8 cellular contexts compared by ENCODE assay signal in the genomic region with DNA sequence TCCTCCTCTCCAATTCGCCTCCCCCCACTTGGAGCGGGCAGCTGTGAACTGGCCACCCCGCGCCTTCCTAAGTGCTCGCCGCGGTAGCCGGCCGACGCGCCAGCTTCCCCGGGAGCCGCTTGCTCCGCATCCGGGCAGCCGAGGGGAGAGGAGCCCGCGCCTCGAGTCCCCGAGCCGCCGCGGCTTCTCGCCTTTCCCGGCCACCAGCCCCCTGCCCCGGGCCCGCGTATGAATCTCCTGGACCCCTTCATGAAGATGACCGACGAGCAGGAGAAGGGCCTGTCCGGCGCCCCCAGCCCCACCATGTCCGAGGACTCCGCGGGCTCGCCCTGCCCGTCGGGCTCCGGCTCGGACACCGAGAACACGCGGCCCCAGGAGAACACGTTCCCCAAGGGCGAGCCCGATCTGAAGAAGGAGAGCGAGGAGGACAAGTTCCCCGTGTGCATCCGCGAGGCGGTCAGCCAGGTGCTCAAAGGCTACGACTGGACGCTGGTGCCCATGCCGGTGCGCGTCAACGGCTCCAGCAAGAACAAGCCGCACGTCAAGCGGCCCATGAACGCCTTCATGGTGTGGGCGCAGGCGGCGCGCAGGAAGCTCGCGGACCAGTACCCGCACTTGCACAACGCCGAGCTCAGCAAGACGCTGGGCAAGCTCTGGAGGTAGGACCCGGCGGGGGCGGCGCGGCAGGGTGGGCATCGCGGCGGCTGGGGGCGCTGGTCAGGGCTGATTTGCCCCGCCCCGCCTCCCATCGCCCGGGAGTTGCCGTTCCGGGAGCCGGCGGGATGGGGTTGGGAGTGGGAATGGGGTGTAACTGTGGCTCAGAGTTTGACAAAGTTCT. TPM values are rescaled to one million over a fixed set of nuclear protein-coding genes. Genes with fewer than 3 reads are reported as not detected.
A peak's percentile ranks its signal among the peaks of the same experiment; 100 is the strongest.
DNase-seq lines count a peak whose midpoint lies in the region; ATAC-seq, FAIRE-seq and TF ChIP-seq lines count a peak whose summit lies in the region.

No MANE protein-coding gene starts in this region.

- H3K4me3 ChIP-seq in astrocyte of the spinal cord (ENCODE audit: low read depth, low read length) (peak overlapping the region; percentile 94), kidney (ENCODE audit: low read length in 2 of 2) (peak overlapping the region; percentile 71 to 88), subcutaneous abdominal adipose tissue (ENCODE audit: low read depth in 1 of 5, low read length in 5 of 5) (peak overlapping the region; percentile 65 to 96 (median 75))

- intact Hi-C loops in kidney (cut with DNase I): no loop called here

- no peak for FAIRE-seq in kidney (lab: Jason Lieb, UNC)

- H3K4me1 ChIP-seq in kidney (ENCODE audit: control insufficient read depth in 1 of 2, insufficient read depth in 1 of 2, low read depth in 1 of 2, low read length in 2 of 2) (peaks cover 0 to 17% of the 10 kb centered on the region in 2 donors), subcutaneous abdominal adipose tissue (ENCODE audit: control insufficient read depth in 5 of 5, insufficient read depth in 5 of 5, low read length in 5 of 5) (peaks cover 0 to 75% (median 63%) of the 10 kb centered on the region in 5 donors)

- peaks cover 22 to 53% (median 32%) of the 10 kb centered on the region in 5 donors for H3K27me3 ChIP-seq in subcutaneous abdominal adipose tissue (ENCODE audit: control insufficient read depth in 5 of 5, insufficient read depth in 4 of 5, low read length in 5 of 5)

- peak overlapping the region; percentile 63 to 67 for H3K27ac ChIP-seq in kidney (ENCODE audit: low read depth in 2 of 2, low read length in 2 of 2)
- H3K27ac ChIP-seq in subcutaneous abdominal adipose tissue (ENCODE audit: low read depth, low read length): peak overlapping the region; percentile 41

- peak; percentile 14 for ATAC-seq in GM19023 (IDR thresholded peaks at IDR 0.05; ENCODE audit: unreplicated experiment)

- DNase-seq in AG08395 (ENCODE audit: low spot score): peak; percentile 49
- peak; percentile 64 for DNase-seq in HT1080 (ENCODE audit: low read depth)
- peak; percentile 72 for DNase-seq in astrocyte of the spinal cord (ENCODE audit: low read depth, low spot score)
- DNase-seq in kidney: peak; percentile 84
- no peak for DNase-seq in DMS79 (lab: John Stamatoyannopoulos, UW)
- no peak for DNase-seq in GM19240 (ENCODE audit: insufficient read length, low spot score)

- peak overlapping the region; percentile 11 to 77 for H3K9ac ChIP-seq in kidney (ENCODE audit: low read length in 2 of 2)
- H3K9ac ChIP-seq in subcutaneous abdominal adipose tissue (ENCODE audit: low read length in 5 of 5): peak overlapping the region in 4 of 5 donors; percentile 5 to 73 (median 31)

- no peaks in the 10 kb centered on the region for H3K36me3 ChIP-seq in kidney (ENCODE audit: control insufficient read depth in 1 of 2, insufficient read depth in 2 of 2, low read length in 2 of 2)
- H3K36me3 ChIP-seq in subcutaneous abdominal adipose tissue (ENCODE audit: control insufficient read depth in 5 of 5, insufficient read depth in 5 of 5, low read length in 5 of 5): peaks cover 0 to 2% (median 0%) of the 10 kb centered on the region in 5 donors

- in situ Hi-C loops in astrocyte of the spinal cord (cut with HindIII; ENCODE audit: low sequenced_read_pairs): no loop called here

- TF ChIP-seq CTCF in astrocyte of the spinal cord (IDR thresholded peaks at IDR 0.05; ENCODE audit: low read depth, low read length) (no peak), kidney (IDR thresholded peaks at IDR 0.05; ENCODE audit: borderline replicate concordance, extremely low read depth, insufficient read depth) (no peak)

- H3K9me3 ChIP-seq in kidney (ENCODE audit: control insufficient read depth in 1 of 2, low read length in 2 of 2): no peaks in the 10 kb centered on the region
- H3K9me3 ChIP-seq in subcutaneous abdominal adipose tissue (ENCODE audit: control insufficient read depth in 5 of 5, low read length in 5 of 5): no peaks in the 10 kb centered on the region

RNA-seq across cellular contexts. Expression of gene SOX9, which starts 0.6 kb away (rescaled TPM):
- total RNA-seq in HT1080 (2014; rRNA removed; shearing (Covaris generic)): 24.9 and 43.0 TPM in 2 replicates
- polyA plus RNA-seq in HT1080 (2015; cell fraction: cytosol; rRNA removed): 66.7 and 82.9 TPM in 2 replicates
- 119 and 133 TPM in 2 replicates for polyA plus RNA-seq in HT1080 (2015; cell fraction: nucleus; rRNA removed)
- total RNA-seq in kidney: 79.3 TPM
- 5.8 TPM for polyA plus RNA-seq in kidney (ENCODE audit: insufficient read depth, low read depth, low replicate concordance)

Comparison
In these comparisons a context has a peak if more than half of its experiments do, and no peak if none do; other contexts are left out.
1. DNase-seq: peak in AG08395 (single experiment), HT1080 (single experiment), astrocyte of the spinal cord (single experiment) and kidney (single experiment); none in DMS79 (single experiment) and GM19240 (single experiment).
2. Peak in every context shown above with its lines, with median percentiles within 50 percentile points of each other: H3K4me3 ChIP-seq.